ENCODE assay signal across 8 cellular contexts in genomic region chrX:38804481-38805293, GRCh38. TPM values are rescaled to one million over a fixed set of nuclear protein-coding genes. Genes with fewer than 3 reads are reported as not detected.
DNase-seq lines count a peak whose midpoint lies in the region; ATAC-seq and TF ChIP-seq lines count a peak whose summit lies in the region.

No MANE protein-coding gene starts in this region.

- H3K4me3 ChIP-seq in HL-60 (replicated peaks; ENCODE audit: insufficient read depth, low read length) = peak overlapping the region; percentile 57
- peak overlapping the region; percentile 86 for H3K4me3 ChIP-seq in thoracic aorta

- H3K36me3 Mint-ChIP-seq in effector memory CD8-positive, alpha-beta T cell (ENCODE audit: insufficient read depth) = peaks cover 28% of the 10 kb centered on the region

- peak overlapping the region; percentile 95 to 96 for H3K4me3 Mint-ChIP-seq in effector memory CD8-positive, alpha-beta T cell

- ATAC-seq in GM18907 (IDR thresholded peaks at IDR 0.05; ENCODE audit: unreplicated experiment) (peak; percentile 1), thoracic aorta (ENCODE audit: insufficient number of reproducible peaks, low FRiP score, low read depth) (no peak), GM18861 (IDR thresholded peaks at IDR 0.05; ENCODE audit: unreplicated experiment) (no peak)
- no peak for ATAC-seq in effector memory CD8-positive, alpha-beta T cell (replicated peaks)

- H3K27me3 ChIP-seq in HL-60 (ENCODE audit: insufficient read depth, poor library complexity, severe bottlenecking) (no peaks in the 10 kb centered on the region), thoracic aorta (replicated peaks; ENCODE audit: insufficient read depth) (no peaks in the 10 kb centered on the region)

- H3K36me3 ChIP-seq in thoracic aorta = no peaks in the 10 kb centered on the region

- peaks cover 2 to 21% of the 10 kb centered on the region in 2 donors for H3K4me1 ChIP-seq in thoracic aorta (ENCODE audit: control insufficient read depth in 1 of 2, low read depth in 2 of 2)

- no peak for TF ChIP-seq CTCF in HL-60 (IDR thresholded peaks at IDR 0.05; ENCODE audit: insufficient read depth, low read length)
- TF ChIP-seq CTCF in thoracic aorta (IDR thresholded peaks at IDR 0.05) = no peak

- no peaks in the 10 kb centered on the region for H3K9me3 ChIP-seq in thoracic aorta

- H3K9me3 Mint-ChIP-seq in effector memory CD8-positive, alpha-beta T cell = no peaks in the 10 kb centered on the region

- peak overlapping the region; percentile 92 to 95 for H3K27ac Mint-ChIP-seq in effector memory CD8-positive, alpha-beta T cell

- DNase-seq in HL-60 (ENCODE audit: low read depth in 1 of 2, low spot score in 1 of 2) (no peak), mucosa of gallbladder (ENCODE audit: low spot score) (peak; percentile 19), thoracic aorta (ENCODE audit: low spot score) (no peak), pons (ENCODE audit: low spot score) (no peak)
- DNase-seq in activated CD4-positive, alpha-beta T cell treated with anti-CD3 and anti-CD28 coated beads for 4 hours = peak; percentile 28 to 29
- peak; percentile 7 to 17 (median 9) for DNase-seq in effector memory CD8-positive, alpha-beta T cell

- peaks cover 14 to 15% of the 10 kb centered on the region in 2 donors for H3K4me1 Mint-ChIP-seq in effector memory CD8-positive, alpha-beta T cell (ENCODE audit: low read depth in 2 of 2)

- H3K27ac ChIP-seq in HL-60 (replicated peaks) = peak overlapping the region; percentile 96
- H3K27ac ChIP-seq in thoracic aorta = peak overlapping the region; percentile 89 to 93

- no peaks in the 10 kb centered on the region for H3K27me3 Mint-ChIP-seq in effector memory CD8-positive, alpha-beta T cell

RNA-seq across cellular contexts. Expression of gene MID1IP1, which starts 3.4 kb away (rescaled TPM):
- total RNA-seq in mucosa of gallbladder (58.5 TPM), thoracic aorta (10 to 100 TPM; 46.3 to 59.2 TPM)

Comparison
In these comparisons a context has a peak if more than half of its experiments do, and no peak if none do; other contexts are left out.
1. DNase-seq: peak in activated CD4-positive, alpha-beta T cell treated with anti-CD3 and anti-CD28 coated beads for 4 hours (2 of 2), effector memory CD8-positive, alpha-beta T cell (3 of 3) and mucosa of gallbladder (single experiment); none in HL-60 (0 of 2), thoracic aorta (single experiment) and pons (single experiment).